In the genomic region with DNA sequence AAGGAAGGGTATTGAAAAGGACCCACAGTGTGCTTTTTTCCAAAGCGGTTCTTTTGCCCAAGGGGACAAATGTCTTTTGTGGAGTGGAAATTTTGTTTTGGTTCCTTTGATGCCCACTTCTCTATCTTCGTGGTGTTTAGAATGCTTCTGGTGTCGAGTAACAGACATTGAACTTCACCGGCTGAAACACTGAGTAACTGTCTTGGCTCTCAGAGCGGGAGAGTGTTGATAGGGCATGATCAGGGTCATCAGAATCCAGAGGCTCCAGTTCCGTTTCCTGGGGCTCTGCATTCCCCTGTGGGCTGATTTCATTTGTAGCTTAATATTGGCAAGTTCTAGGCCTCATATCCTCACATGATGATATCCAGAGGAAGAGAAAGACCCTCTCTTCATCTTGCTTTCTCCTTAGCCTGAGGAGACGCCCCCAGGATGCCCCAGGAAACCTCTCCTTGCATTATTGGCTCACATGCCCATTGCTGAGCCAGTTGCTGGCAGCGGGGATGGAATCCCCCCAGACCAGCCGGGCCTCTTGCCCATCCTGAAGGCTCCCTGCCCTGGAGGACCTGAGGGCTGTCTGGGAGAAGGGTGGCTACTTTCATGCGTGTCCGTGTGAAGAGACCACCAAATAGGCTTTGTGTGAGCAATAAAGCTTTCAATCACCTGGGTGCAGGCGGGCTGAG, we compare ENCODE assay signal across 23 cellular contexts. TPM values are rescaled to one million over a fixed set of nuclear protein-coding genes. Genes with fewer than 3 reads are reported as not detected.
DNase-seq lines count a peak whose midpoint lies in the region; ATAC-seq and TF ChIP-seq lines count a peak whose summit lies in the region.
"Had no signal": no experiment of that assay in that cellular context is flagged by ENCODE, and none has a peak within 500 bp of the region (broad histone marks: within the 10 kb centered on the region; RNA-seq: fewer than 3 reads in every experiment).

No MANE protein-coding gene starts in this region.

- H3K36me3 Mint-ChIP-seq in endodermal cell (ENCODE audit: low read depth): no peaks in the 10 kb centered on the region
- peaks cover 3 to 8% of the 10 kb centered on the region in 2 donors for H3K36me3 Mint-ChIP-seq in activated naive CD4-positive, alpha-beta T cell treated with anti-CD3 and anti-CD28 coated beads, Interleukin-2, amount 50 U/mL, for 72 hours
- H3K36me3 Mint-ChIP-seq: CD4-positive, CD25-positive, alpha-beta regulatory T cell had no signal

- no peak for DNase-seq in GM23248
- DNase-seq in SK-MEL-5 (ENCODE audit: low read depth, low spot score): peak; percentile 48
- DNase-seq in endodermal cell: peak; percentile 64
- DNase-seq in osteoblast (ENCODE audit: insufficient read length, low spot score, missing footprints): no peak
- DNase-seq in HCEC 1CT: no peak
- no peak for DNase-seq in sciatic nerve (ENCODE audit: low spot score)
- DNase-seq in activated CD4-positive, alpha-beta T cell treated with anti-CD3 and anti-CD28 coated beads, Interleukin-2, amount 50 U/mL, for 1 hour: no peak
- DNase-seq in activated naive CD4-positive, alpha-beta T cell treated with anti-CD3 and anti-CD28 coated beads, Interleukin-2, amount 50 U/mL, for 72 hours (ENCODE audit: low spot score in 2 of 2): no peak
- DNase-seq: ACHN; Caco-2; CD4-positive, CD25-positive, alpha-beta regulatory T cell; DMS153; EL; NCI-H1105 treated with DMSO at 0.1 percent for 48 hours; NCI-H1694 treated with DMSO at 0.1 percent for 48 hours; NCI-H2107; NCI-H226; NCI-H524 treated with DMSO at 0.1 percent for 48 hours had no signal

- no peaks in the 10 kb centered on the region for H3K9me3 Mint-ChIP-seq in endodermal cell
- peaks cover 0 to 3% of the 10 kb centered on the region in 2 donors for H3K9me3 Mint-ChIP-seq in activated naive CD4-positive, alpha-beta T cell treated with anti-CD3 and anti-CD28 coated beads, Interleukin-2, amount 50 U/mL, for 72 hours
- H3K9me3 Mint-ChIP-seq: CD4-positive, CD25-positive, alpha-beta regulatory T cell had no signal

- WGBS in GM23248 (ENCODE audit: low coverage in 1 of 2, low lambda C conversion rate in 2 of 2, missing lambda C conversion rate in 2 of 2), 2 experiments: 62 to 63% methylated on average over 12 of the region's 12 CpGs
- WGBS in endodermal cell (ENCODE audit: insufficient coverage in 1 of 2, insufficient read length in 1 of 2), 2 experiments: 79 to 85% methylated on average over 5 to 12 of the region's 12 CpGs

- H3K27me3 Mint-ChIP-seq in endodermal cell (ENCODE audit: insufficient read depth): no peaks in the 10 kb centered on the region
- H3K27me3 Mint-ChIP-seq: CD4-positive, CD25-positive, alpha-beta regulatory T cell had no signal

- no peak overlapping the region for H3K9ac ChIP-seq in GM23248
- H3K9ac ChIP-seq in endodermal cell (ENCODE audit: extremely low read depth, low read length, poor library complexity, severe bottlenecking): no peak overlapping the region

- no peaks in the 10 kb centered on the region for H3K36me3 ChIP-seq in GM23248 (ENCODE audit: low read depth)
- no peaks in the 10 kb centered on the region for H3K36me3 ChIP-seq in endodermal cell (ENCODE audit: control insufficient read depth, insufficient read depth, low read length)
- no peaks in the 10 kb centered on the region for H3K36me3 ChIP-seq in osteoblast (ENCODE audit: insufficient read depth, low read length)
- H3K36me3 ChIP-seq: HAP-1 had no signal

- in situ Hi-C loops in GM23248 (cut with MboI) (no loop called here), SK-MEL-5 (cut with HindIII; ENCODE audit: low pct_unique_long_range_greater_than_20kb, low sequenced_read_pairs) (no loop called here)

- peaks cover 21% of the 10 kb centered on the region for H3F3A ChIP-seq in GM23248 (ENCODE audit: insufficient read depth)

- no peak overlapping the region for H3K4me3 ChIP-seq in GM23248
- no peak overlapping the region for H3K4me3 ChIP-seq in endodermal cell (ENCODE audit: low read length)
- H3K4me3 ChIP-seq in osteoblast (ENCODE audit: insufficient read depth, low read length): no peak overlapping the region
- H3K4me3 ChIP-seq: HAP-1, SK-N-MC had no signal

- intact Hi-C loops in sciatic nerve (cut with DNase I): loop anchor here (5.0 kb wide), 1 partner anchor 1932 kb away; no protein-coding TSS in a partner anchor

- H3K79me2 ChIP-seq in GM23248 (ENCODE audit: insufficient read depth) (no peaks in the 10 kb centered on the region), osteoblast (ENCODE audit: insufficient read depth, low read length) (no peaks in the 10 kb centered on the region)

- peaks cover 18% of the 10 kb centered on the region for H3K4me1 ChIP-seq in GM23248 (ENCODE audit: insufficient read depth)
- no peaks in the 10 kb centered on the region for H3K4me1 ChIP-seq in endodermal cell (ENCODE audit: control insufficient read depth, insufficient read depth, low read length)
- peaks cover 7% of the 10 kb centered on the region for H3K4me1 ChIP-seq in osteoblast (ENCODE audit: insufficient read depth, low read length)
- H3K4me1 ChIP-seq: Caco-2, HAP-1 had no signal

- H3K4me2 ChIP-seq in GM23248 (ENCODE audit: unreplicated experiment) (no peak overlapping the region), osteoblast (ENCODE audit: insufficient read depth, low read length) (peak overlapping the region; percentile 10)

- ATAC-seq in sciatic nerve: no peak
- ATAC-seq in activated naive CD4-positive, alpha-beta T cell treated with anti-CD3 and anti-CD28 coated beads, Interleukin-2, amount 50 U/mL, for 72 hours: no peak
- ATAC-seq: Panc1, Right ventricle myocardium inferior had no signal

- peak overlapping the region; percentile 38; the same call in 1 of the 2 replicates for H2AFZ ChIP-seq in GM23248
- H2AFZ ChIP-seq in osteoblast (ENCODE audit: low read length): peak overlapping the region; percentile 8

- no peaks in the 10 kb centered on the region for H3K9me3 ChIP-seq in GM23248 (ENCODE audit: low read depth)
- H3K9me3 ChIP-seq in endodermal cell (ENCODE audit: control insufficient read depth, low read length): no peaks in the 10 kb centered on the region
- no peaks in the 10 kb centered on the region for H3K9me3 ChIP-seq in osteoblast (ENCODE audit: low read depth, low read length)
- H3K9me3 ChIP-seq: Caco-2, HAP-1 had no signal

- H3K4me3 Mint-ChIP-seq in endodermal cell: no peak overlapping the region
- H3K4me3 Mint-ChIP-seq: CD4-positive, CD25-positive, alpha-beta regulatory T cell had no signal

- no peaks in the 10 kb centered on the region for H4K20me1 ChIP-seq in GM23248 (ENCODE audit: insufficient read depth)
- H4K20me1 ChIP-seq in osteoblast (ENCODE audit: insufficient read depth, low read length): no peaks in the 10 kb centered on the region

- H3K4me1 Mint-ChIP-seq in endodermal cell: no peaks in the 10 kb centered on the region
- H3K4me1 Mint-ChIP-seq: CD4-positive, CD25-positive, alpha-beta regulatory T cell had no signal

- no peak overlapping the region for H3K27ac Mint-ChIP-seq in endodermal cell
- no peak overlapping the region for H3K27ac Mint-ChIP-seq in activated naive CD4-positive, alpha-beta T cell treated with anti-CD3 and anti-CD28 coated beads, Interleukin-2, amount 50 U/mL, for 72 hours

- H3K27me3 ChIP-seq in GM23248 (replicated peaks; ENCODE audit: insufficient read depth): no peaks in the 10 kb centered on the region
- H3K27me3 ChIP-seq in endodermal cell (ENCODE audit: control insufficient read depth, insufficient read depth, low read length, poor library complexity, severe bottlenecking): no peaks in the 10 kb centered on the region
- no peaks in the 10 kb centered on the region for H3K27me3 ChIP-seq in osteoblast (ENCODE audit: insufficient read depth, low read length)

- TF ChIP-seq CTCF in endodermal cell (conservative IDR thresholded peaks at IDR 0.05) (no peak), osteoblast (IDR thresholded peaks at IDR 0.05; ENCODE audit: extremely low read depth, low read depth, low read length) (no peak)

- no peaks in the 10 kb centered on the region for H3K9me2 ChIP-seq in GM23248 (ENCODE audit: insufficient read depth)

- H3K27ac ChIP-seq in GM23248: no peak overlapping the region
- H3K27ac ChIP-seq in endodermal cell (ENCODE audit: low read depth, low read length): no peak overlapping the region
- no peak overlapping the region for H3K27ac ChIP-seq in osteoblast (ENCODE audit: low read depth, low read length)
- H3K27ac ChIP-seq: SK-N-MC had no signal

RNA-seq across cellular contexts. Expression of gene AGFG1, which starts 27.9 kb away (rescaled TPM):
- 144 and 150 TPM in 2 replicates for total RNA-seq in GM23248 (2014; rRNA removed; shearing (Covaris generic))
- 14.0 and 16.5 TPM in 2 replicates for polyA plus RNA-seq in GM23248 (2016; fragmentation: Nextera tagmentation; extraction: Ambion mirVana)
- 113 and 134 TPM in 2 replicates for total RNA-seq in SK-MEL-5 (2014; rRNA removed; shearing (Covaris generic))
- 80.8 and 94.8 TPM in 2 replicates for polyA plus RNA-seq in SK-MEL-5 (2015; cell fraction: cytosol; rRNA removed)
- 65.6 and 82.8 TPM in 2 replicates for polyA plus RNA-seq in SK-MEL-5 (2015; cell fraction: nucleus; rRNA removed)
- total RNA-seq in endodermal cell: 10 to 100 TPM; 90.3 to 92.0 TPM
- polyA plus RNA-seq in endodermal cell (2013, experiment 1 of 2): 67.5 TPM
- 65.3 TPM for polyA plus RNA-seq in endodermal cell (2013, experiment 2 of 2)
- total RNA-seq in osteoblast: 48.5 and 61.0 TPM in 2 replicates
- 85.6 TPM for total RNA-seq in sciatic nerve
- 100 to 1,000 TPM in 1 of 2 donors, 10 to 100 TPM in 1; 63.3 to 219 TPM for total RNA-seq in activated naive CD4-positive, alpha-beta T cell treated with anti-CD3 and anti-CD28 coated beads, Interleukin-2, amount 50 U/mL, for 72 hours

RNA-seq across cellular contexts. Expression of gene SCYGR1, which starts 56.3 kb away (rescaled TPM):
- not detected in 2 replicates for total RNA-seq in GM23248 (2014; rRNA removed; shearing (Covaris generic))
- polyA plus RNA-seq in GM23248 (2016; fragmentation: Nextera tagmentation; extraction: Ambion mirVana): not detected in 2 replicates
- total RNA-seq in SK-MEL-5 (2014; rRNA removed; shearing (Covaris generic)): not detected in 2 replicates
- polyA plus RNA-seq in SK-MEL-5 (2015; cell fraction: cytosol; rRNA removed): not detected in 2 replicates
- not detected in 2 replicates for polyA plus RNA-seq in SK-MEL-5 (2015; cell fraction: nucleus; rRNA removed)
- not detected for total RNA-seq in endodermal cell
- not detected for polyA plus RNA-seq in endodermal cell (2013, experiment 1 of 2)
- polyA plus RNA-seq in endodermal cell (2013, experiment 2 of 2): not detected
- not detected in 2 replicates for total RNA-seq in osteoblast
- total RNA-seq in sciatic nerve: not detected
- total RNA-seq in activated naive CD4-positive, alpha-beta T cell treated with anti-CD3 and anti-CD28 coated beads, Interleukin-2, amount 50 U/mL, for 72 hours: not detected
- total RNA-seq: Caco-2; CD4-positive, CD25-positive, alpha-beta regulatory T cell; MCF 10A; Right ventricle myocardium inferior had no signal
- polyA plus RNA-seq: CD4-positive, CD25-positive, alpha-beta regulatory T cell had no signal

Comparison
In these comparisons a context has a peak if more than half of its experiments do, and no peak if none do; other contexts are left out.
1. DNase-seq: peak in SK-MEL-5 (single experiment) and endodermal cell (single experiment); none in GM23248 (single experiment), osteoblast (single experiment), HCEC 1CT (single experiment), sciatic nerve (single experiment), activated CD4-positive, alpha-beta T cell treated with anti-CD3 and anti-CD28 coated beads, Interleukin-2, amount 50 U/mL, for 1 hour (single experiment) and activated naive CD4-positive, alpha-beta T cell treated with anti-CD3 and anti-CD28 coated beads, Interleukin-2, amount 50 U/mL, for 72 hours (0 of 2).